In the genomic region with DNA sequence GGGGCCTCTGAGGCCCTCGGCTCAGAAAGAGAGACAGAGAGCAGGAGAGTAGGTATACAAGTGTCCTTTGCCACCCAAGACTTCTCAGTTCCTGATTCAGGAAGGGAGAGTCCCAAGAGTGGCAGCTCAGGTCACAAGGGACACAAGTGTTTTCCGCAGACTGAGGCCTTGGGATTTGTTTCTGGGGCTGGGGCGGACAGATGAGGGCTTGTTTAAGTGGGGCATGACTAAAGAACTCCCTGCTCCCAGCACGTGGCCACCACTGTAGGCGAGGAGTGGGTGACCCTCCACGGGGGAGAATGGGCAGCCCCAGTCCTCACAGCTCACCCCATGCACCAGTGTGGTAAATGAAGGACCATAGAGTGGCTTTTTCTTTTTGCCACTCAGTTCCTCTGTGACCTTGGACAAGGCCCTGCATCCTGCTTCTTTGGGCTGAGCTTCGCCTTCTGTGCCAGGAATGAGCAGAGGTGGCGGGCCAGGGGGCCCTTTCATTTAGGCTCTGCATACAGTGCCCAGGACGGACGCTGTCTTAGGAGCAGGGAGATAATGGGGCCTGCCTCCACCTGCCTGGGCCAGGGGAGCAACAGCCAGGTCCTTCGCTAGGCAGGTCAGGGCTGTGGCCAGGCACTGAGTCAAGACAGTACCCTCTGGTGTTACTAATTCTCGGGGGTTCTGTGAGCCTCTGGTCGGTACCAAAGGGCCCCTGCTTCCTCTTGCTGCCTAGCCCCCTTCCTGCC, we compare ENCODE assay signal across 1 cellular context.
TF ChIP-seq lines count a peak whose summit lies in the region.

No MANE protein-coding gene starts in this region.

TF ChIP-seq in WTC11, 78 proteins besides CTCF, POLR2A, EP300 and RAD21 (continued from another document):
- TF ChIP-seq, protein P1, sequence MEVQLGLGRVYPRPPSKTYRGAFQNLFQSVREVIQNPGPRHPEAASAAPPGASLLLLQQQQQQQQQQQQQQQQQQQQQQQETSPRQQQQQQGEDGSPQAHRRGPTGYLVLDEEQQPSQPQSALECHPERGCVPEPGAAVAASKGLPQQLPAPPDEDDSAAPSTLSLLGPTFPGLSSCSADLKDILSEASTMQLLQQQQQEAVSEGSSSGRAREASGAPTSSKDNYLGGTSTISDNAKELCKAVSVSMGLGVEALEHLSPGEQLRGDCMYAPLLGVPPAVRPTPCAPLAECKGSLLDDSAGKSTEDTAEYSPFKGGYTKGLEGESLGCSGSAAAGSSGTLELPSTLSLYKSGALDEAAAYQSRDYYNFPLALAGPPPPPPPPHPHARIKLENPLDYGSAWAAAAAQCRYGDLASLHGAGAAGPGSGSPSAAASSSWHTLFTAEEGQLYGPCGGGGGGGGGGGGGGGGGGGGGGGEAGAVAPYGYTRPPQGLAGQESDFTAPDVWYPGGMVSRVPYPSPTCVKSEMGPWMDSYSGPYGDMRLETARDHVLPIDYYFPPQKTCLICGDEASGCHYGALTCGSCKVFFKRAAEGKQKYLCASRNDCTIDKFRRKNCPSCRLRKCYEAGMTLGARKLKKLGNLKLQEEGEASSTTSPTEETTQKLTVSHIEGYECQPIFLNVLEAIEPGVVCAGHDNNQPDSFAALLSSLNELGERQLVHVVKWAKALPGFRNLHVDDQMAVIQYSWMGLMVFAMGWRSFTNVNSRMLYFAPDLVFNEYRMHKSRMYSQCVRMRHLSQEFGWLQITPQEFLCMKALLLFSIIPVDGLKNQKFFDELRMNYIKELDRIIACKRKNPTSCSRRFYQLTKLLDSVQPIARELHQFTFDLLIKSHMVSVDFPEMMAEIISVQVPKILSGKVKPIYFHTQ (CRISPR knock-in tag; IDR thresholded peaks at IDR 0.05): no peak
- TF ChIP-seq CREB1 (CRISPR knock-in tag; IDR thresholded peaks at IDR 0.05): no peak
